ENCODE assay signal across 10 cellular contexts in genomic region chr6:106117579-106117978, GRCh38. TPM values are rescaled to one million over a fixed set of nuclear protein-coding genes. Genes with fewer than 3 reads are reported as not detected.
DNase-seq lines count a peak whose midpoint lies in the region; ATAC-seq and TF ChIP-seq lines count a peak whose summit lies in the region.
"Had no signal": no experiment of that assay in that cellular context is flagged by ENCODE, and none has a peak within 500 bp of the region (broad histone marks: within the 10 kb centered on the region; RNA-seq: fewer than 3 reads in every experiment).

No MANE protein-coding gene starts in this region.

- peak overlapping the region; percentile 47 to 55 for H3K4me3 Mint-ChIP-seq in CD14-positive monocyte

- no peak overlapping the region for H3K27ac ChIP-seq in WERI-Rb-1

- H3K27me3 Mint-ChIP-seq in CD14-positive monocyte (ENCODE audit: low read depth in 3 of 3): peaks cover 0 to 3% (median 0%) of the 10 kb centered on the region in 3 donors

- H3K36me3 Mint-ChIP-seq in CD14-positive monocyte: no peaks in the 10 kb centered on the region

- peaks cover 56% of the 10 kb centered on the region for H3K4me1 Mint-ChIP-seq in CD14-positive monocyte

- H3K9me3 Mint-ChIP-seq in CD14-positive monocyte: peaks cover 0 to 5% (median 0%) of the 10 kb centered on the region in 7 donors

- peak overlapping the region; percentile 73 to 89 (median 88) for H3K27ac Mint-ChIP-seq in CD14-positive monocyte
- H3K27ac Mint-ChIP-seq: progenitor cell of endocrine pancreas had no signal

- H3K4me3 ChIP-seq in WERI-Rb-1 (ENCODE audit: low read depth, low read length): no peak overlapping the region

- TF ChIP-seq CTCF in CD14-positive monocyte (IDR thresholded peaks at IDR 0.05): no peak
- TF ChIP-seq CTCF in WERI-Rb-1 (IDR thresholded peaks at IDR 0.05; ENCODE audit: low read depth, low read length): no peak

- H3K27me3 ChIP-seq in WERI-Rb-1 (ENCODE audit: insufficient read depth, low read depth, severe bottlenecking): no peaks in the 10 kb centered on the region

- intact Hi-C loops in CD14-positive monocyte (cut with micrococcal nuclease): no loop called here

- ATAC-seq in GM21717 (IDR thresholded peaks at IDR 0.05; ENCODE audit: unreplicated experiment) (peak; percentile 32), GM18873 (IDR thresholded peaks at IDR 0.05; ENCODE audit: low FRiP score, unreplicated experiment) (no peak)

- H3K36me3 ChIP-seq in WERI-Rb-1: no peaks in the 10 kb centered on the region

- no peaks in the 10 kb centered on the region for H3K9me3 ChIP-seq in WERI-Rb-1 (ENCODE audit: severe bottlenecking)

- DNase-seq in CD14-positive monocyte (ENCODE audit: low spot score): no peak
- DNase-seq in T-helper 1 cell: peak; percentile 39 to 84 (median 62)
- peak; percentile 11 for DNase-seq in activated naive CD8-positive, alpha-beta T cell treated with anti-CD3 and anti-CD28 coated beads, Interleukin-2, amount 50 U/mL, for 16 hours (ENCODE audit: low read depth, low spot score)
- DNase-seq in superior temporal gyrus (ENCODE audit: extremely low spot score): no peak
- no peak for DNase-seq in GM19240 (ENCODE audit: insufficient read length, low spot score)
- no peak for DNase-seq in WERI-Rb-1
- DNase-seq: NCI-H82 had no signal

RNA-seq across cellular contexts. Expression of gene PRDM1, which starts 31.4 kb away (rescaled TPM):
- 1 to 10 TPM; 1.8 to 5.2 TPM for polyA plus RNA-seq in CD14-positive monocyte

Comparison
In these comparisons a context has a peak if more than half of its experiments do, and no peak if none do; other contexts are left out.
1. DNase-seq: peak in T-helper 1 cell (5 of 5) and activated naive CD8-positive, alpha-beta T cell treated with anti-CD3 and anti-CD28 coated beads, Interleukin-2, amount 50 U/mL, for 16 hours (single experiment); none in CD14-positive monocyte (single experiment), superior temporal gyrus (single experiment), GM19240 (single experiment) and WERI-Rb-1 (single experiment).